9 cellular contexts compared by ENCODE assay signal in the genomic region with DNA sequence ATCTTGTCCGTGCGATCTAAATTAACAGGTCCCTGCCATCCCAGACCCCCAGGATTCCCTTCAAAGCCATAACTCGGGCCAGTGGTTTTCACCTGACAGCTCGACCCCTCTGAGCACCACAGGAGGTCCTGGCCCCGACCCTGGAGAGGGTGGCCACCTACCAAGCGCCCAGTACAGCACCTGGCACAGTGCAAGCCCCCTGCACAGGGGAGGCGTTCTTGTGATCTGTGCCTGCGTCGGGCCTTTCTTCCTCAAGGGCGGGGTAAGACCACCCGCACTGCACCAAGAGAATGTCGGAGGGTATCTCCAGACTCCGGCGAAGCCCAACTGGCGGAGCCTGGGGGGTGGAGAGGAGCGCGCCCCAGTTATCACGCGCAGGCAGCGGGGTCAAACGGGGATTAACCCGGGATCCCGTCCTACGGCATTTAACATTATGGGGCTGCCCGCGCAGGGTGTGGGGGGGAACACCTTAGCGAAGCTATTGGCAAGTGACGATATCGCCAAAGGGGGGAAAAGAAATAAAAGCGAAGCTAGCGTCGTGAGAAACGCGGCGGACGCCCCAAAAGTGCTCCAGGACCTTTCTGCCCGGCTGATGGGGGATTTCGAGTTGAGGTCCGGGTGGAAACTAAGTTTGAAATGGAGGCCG. TPM values are rescaled to one million over a fixed set of nuclear protein-coding genes. Genes with fewer than 3 reads are reported as not detected.
DNase-seq lines count a peak whose midpoint lies in the region; ATAC-seq, FAIRE-seq and TF ChIP-seq lines count a peak whose summit lies in the region.
"Had no signal": no experiment of that assay in that cellular context is flagged by ENCODE, and none has a peak within 500 bp of the region (broad histone marks: within the 10 kb centered on the region; RNA-seq: fewer than 3 reads in every experiment).

No MANE protein-coding gene starts in this region.

- H3K4me3 Mint-ChIP-seq in memory B cell, result peak overlapping the region; percentile 95

- peaks cover 37% of the 10 kb centered on the region for H3K79me2 ChIP-seq in SU-DHL-6 (ENCODE audit: insufficient read depth, low read length)

- H3F3A ChIP-seq in SU-DHL-6 (ENCODE audit: insufficient read depth), result peaks cover 25% of the 10 kb centered on the region

- H3K27me3 Mint-ChIP-seq in memory B cell, result no peaks in the 10 kb centered on the region

- H4K20me1 ChIP-seq in SU-DHL-6 (ENCODE audit: low read depth, low read length), result peaks cover 21% of the 10 kb centered on the region; the same call in 1 of the 2 replicates

- H3K36me3 ChIP-seq in SU-DHL-6 (ENCODE audit: low read length), result peaks cover 21% of the 10 kb centered on the region
- peaks cover 18% of the 10 kb centered on the region for H3K36me3 ChIP-seq in suprapubic skin

- H3K36me3 Mint-ChIP-seq in memory B cell, result peaks cover 11% of the 10 kb centered on the region

- H3K9me2 ChIP-seq in SU-DHL-6 (replicated peaks; ENCODE audit: insufficient read depth, low read length), result no peaks in the 10 kb centered on the region

- no peak for FAIRE-seq in GM19239 (lab: Jason Lieb, UNC)

- TF ChIP-seq EP300 in suprapubic skin (IDR thresholded peaks at IDR 0.05), result no peak

- no peak overlapping the region for H2AFZ ChIP-seq in SU-DHL-6 (ENCODE audit: low read depth, low read length, severe bottlenecking)

- H3K27me3 ChIP-seq in SU-DHL-6 (ENCODE audit: low read length) (no peaks in the 10 kb centered on the region), suprapubic skin (no peaks in the 10 kb centered on the region)

- H3K27ac Mint-ChIP-seq in memory B cell, result peak overlapping the region; percentile 98

- peak; percentile 51 to 60 for DNase-seq in memory B cell (ENCODE audit: low spot score in 2 of 2)
- peak in 1 of 2 donors; percentile 83 for DNase-seq in suprapubic skin (ENCODE audit: low spot score in 2 of 2)
- no peak for DNase-seq in cerebellar nuclear complex (lab: John Stamatoyannopoulos, UW)
- DNase-seq in GM19239 (ENCODE audit: insufficient read length, low spot score), result no peak

- peak overlapping the region; percentile 70 for H3K9ac ChIP-seq in SU-DHL-6 (ENCODE audit: low read length)

- 0% methylated on average over 28 of the region's 40 CpGs for WGBS in suprapubic skin

- H3K4me1 ChIP-seq in suprapubic skin, result peaks cover 47% of the 10 kb centered on the region

- peak overlapping the region; percentile 46 for H3K4me3 ChIP-seq in SU-DHL-6 (ENCODE audit: insufficient read depth, low read length, poor library complexity, severe bottlenecking)
- peak overlapping the region; percentile 95 for H3K4me3 ChIP-seq in suprapubic skin

- TF ChIP-seq POLR2A in GM10847 (IDR thresholded peaks at IDR 0.05; ENCODE audit: extremely low read depth, insufficient read length) (peak; percentile 7), suprapubic skin (IDR thresholded peaks at IDR 0.05) (no peak)

- no peak for TF ChIP-seq CTCF in SU-DHL-6 (IDR thresholded peaks at IDR 0.05; ENCODE audit: insufficient read depth, low read length, poor library complexity, severe bottlenecking)
- TF ChIP-seq CTCF in suprapubic skin (IDR thresholded peaks at IDR 0.05), result no peak

- H3K4me2 ChIP-seq in SU-DHL-6 (ENCODE audit: low read depth, low read length, poor library complexity, severe bottlenecking), result peak overlapping the region; percentile 73

- ATAC-seq in memory B cell (ENCODE audit: low read depth), result no peak
- no peak for ATAC-seq in HG03196 (IDR thresholded peaks at IDR 0.05; ENCODE audit: unreplicated experiment)

- peaks cover 32% of the 10 kb centered on the region for H3K4me1 Mint-ChIP-seq in memory B cell

- no peaks in the 10 kb centered on the region for H3K9me3 Mint-ChIP-seq in memory B cell

- H3K27ac ChIP-seq in SU-DHL-6 (ENCODE audit: low read depth, low read length) (peak overlapping the region; percentile 90), cingulate gyrus (ENCODE audit: low read depth, low read length) (peak overlapping the region; percentile 99), suprapubic skin (peak overlapping the region; percentile 99)

- H3K9me3 ChIP-seq in SU-DHL-6 (ENCODE audit: insufficient read depth, low read length) (no peaks in the 10 kb centered on the region), suprapubic skin (no peaks in the 10 kb centered on the region)

RNA-seq across cellular contexts. Expression of gene HNRNPL, which starts 1.3 kb away (rescaled TPM):
- 100 to 1,000 TPM; 178 to 227 (median 200) TPM for total RNA-seq in suprapubic skin

RNA-seq across cellular contexts. Expression of gene ECH1, which starts 19.5 kb away (rescaled TPM):
- 100 to 1,000 TPM in 1 of 4 donors, 10 to 100 TPM in 3; 77.6 to 250 (median 86.4) TPM for total RNA-seq in suprapubic skin

RNA-seq across cellular contexts. Expression of gene RINL, which starts 27.0 kb away (rescaled TPM):
- 10 to 100 TPM in 2 of 4 donors, 1 to 10 TPM in 2; 5.1 to 17.2 (median 9.2) TPM for total RNA-seq in suprapubic skin

RNA-seq across cellular contexts. Expression of gene LGALS4, which starts 38.4 kb away (rescaled TPM):
- 1 to 10 TPM in 3 of 4 donors, under 1 TPM in 1; 0.39 to 8.2 (median 1.6) TPM for total RNA-seq in suprapubic skin
- total RNA-seq: RPMI7951 had no signal

RNA-seq across cellular contexts. Expression of gene SIRT2, which starts 48.3 kb away (rescaled TPM):
- total RNA-seq in suprapubic skin, result 100 to 1,000 TPM in 1 of 4 donors, 10 to 100 TPM in 3; 90.4 to 100 (median 96.2) TPM

Comparison
In these comparisons a context has a peak if more than half of its experiments do, and no peak if none do; other contexts are left out.
1. DNase-seq: peak in memory B cell (2 of 2); none in cerebellar nuclear complex (0 of 2) and GM19239 (single experiment).
2. Peak in every context shown above with its lines, with median percentiles within 50 percentile points of each other: H3K27ac ChIP-seq.